ENCODE assay signal across 8 cellular contexts in the genomic region with DNA sequence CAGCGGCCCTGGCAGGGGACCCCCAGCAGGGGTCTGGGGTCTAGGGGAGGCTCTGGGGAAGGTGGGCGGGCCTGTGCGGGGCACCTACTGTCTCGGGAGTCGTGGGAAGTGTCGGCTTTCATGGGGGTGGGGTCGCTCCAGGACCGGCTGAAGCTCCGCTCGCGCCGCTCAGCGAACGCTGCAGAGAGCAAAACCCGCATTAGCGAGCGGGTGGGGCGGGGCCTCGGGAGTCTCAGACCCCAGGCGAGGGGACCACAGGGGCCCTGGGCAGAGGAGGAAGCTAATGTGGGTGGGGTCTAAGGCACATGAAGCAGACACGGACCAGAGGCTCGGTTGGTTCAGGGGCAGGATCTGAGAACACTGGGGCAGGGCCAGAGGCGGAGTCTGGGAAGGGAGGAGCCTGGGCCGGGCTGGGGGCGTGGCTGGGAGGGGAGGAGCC. TPM values are rescaled to one million over a fixed set of nuclear protein-coding genes. Genes with fewer than 3 reads are reported as not detected.
DNase-seq lines count a peak whose midpoint lies in the region; ATAC-seq and TF ChIP-seq lines count a peak whose summit lies in the region.

No MANE protein-coding gene starts in this region.

- peak overlapping the region; percentile 61 for H2AFZ ChIP-seq in mammary epithelial cell (ENCODE audit: low read depth, low read length)

- no peaks in the 10 kb centered on the region for H4K20me1 ChIP-seq in mammary epithelial cell (ENCODE audit: insufficient read depth, low read length)

- dilution Hi-C loops in mammary epithelial cell (cut with HindIII; ENCODE audit: low sequenced_read_pairs), result no loop called here

- peaks cover 5% of the 10 kb centered on the region for H3K36me3 ChIP-seq in mammary epithelial cell (ENCODE audit: insufficient read depth, low read length)

- CTCF ChIA-PET in mammary epithelial cell (lab: Charles Lee; ENCODE audit: low non-redundant PET), result no interaction called here

- no peak for TF ChIP-seq CTCF in mammary epithelial cell (conservative IDR thresholded peaks at IDR 0.05 in 1 of 2, IDR thresholded peaks at IDR 0.05 in 1 of 2; ENCODE audit: extremely low read depth in 1 of 2, insufficient read depth in 1 of 2, low read depth in 1 of 2, low read length in 2 of 2)

- H3K4me3 ChIP-seq in mammary epithelial cell (replicated peaks in 1 of 3; ENCODE audit: insufficient read depth in 1 of 3, low read depth in 2 of 3, low read length in 3 of 3), result peak overlapping the region in 1 of 3 experiments; percentile 33

- 40% methylated on average over 2 of the region's 25 CpGs for WGBS in mammary epithelial cell (ENCODE audit: low coverage, missing lambda C conversion rate)

- H3K9ac ChIP-seq in mammary epithelial cell (ENCODE audit: insufficient read depth, low read length), result no peak overlapping the region

- peaks cover 6% of the 10 kb centered on the region for H3K79me2 ChIP-seq in mammary epithelial cell (ENCODE audit: insufficient read depth, low read length)

- no peaks in the 10 kb centered on the region for H3K27me3 ChIP-seq in mammary epithelial cell (ENCODE audit: insufficient read depth, low read length)

- H3K27ac ChIP-seq in mammary epithelial cell (ENCODE audit: insufficient read depth, low read depth, low read length), result no peak overlapping the region

- no TSS peak for BruUV-seq in mammary epithelial cell (replicated peaks; lab: Mats Ljungman, UMichigan)

- peak; percentile 60 for ATAC-seq in HG03159 (IDR thresholded peaks at IDR 0.05; ENCODE audit: unreplicated experiment)
- no peak for ATAC-seq in HG02970 (IDR thresholded peaks at IDR 0.05; ENCODE audit: low FRiP score, unreplicated experiment)

- intact Hi-C loops in mammary epithelial cell (cut with micrococcal nuclease), result loop anchor here (10.0 kb wide), 1 partner anchor 659 kb away; the partner anchor contains the start of genes CCDC183 and TMEM141

- peak overlapping the region; percentile 80 for H3K4me2 ChIP-seq in mammary epithelial cell (ENCODE audit: insufficient read depth, low read depth, low read length)

- peaks cover 10% of the 10 kb centered on the region for H3K4me1 ChIP-seq in mammary epithelial cell (ENCODE audit: insufficient read depth, low read length)

- peak; percentile 67 for DNase-seq in ELR (ENCODE audit: low read depth)
- peak; percentile 25 for DNase-seq in T1000 (lab: John Stamatoyannopoulos, UW)
- DNase-seq in mammary epithelial cell, result no peak
- peak; percentile 95 for DNase-seq in iPS-NIHi7 (ENCODE audit: extremely low spot score)
- DNase-seq in stimulated activated CD4-positive, alpha-beta T cell treated with anti-CD3 and anti-CD28 coated beads, Interleukin-15, amount 100 ng/mL, for 1 hour (ENCODE audit: low read depth in 1 of 2, low spot score in 1 of 2), result peak; percentile 43 to 52
- DNase-seq in SIG-M5 treated with dmso at 0.1 percent for 504 hours (lab: John Stamatoyannopoulos, UW; ENCODE audit: unreplicated experiment), result no peak

- no peaks in the 10 kb centered on the region for H3K9me3 ChIP-seq in mammary epithelial cell (replicated peaks; ENCODE audit: insufficient read depth, low read length)

- in situ Hi-C loops in mammary epithelial cell (cut with MboI; ENCODE audit: low sequenced_read_pairs in 2 of 2), result no loop called here

RNA-seq across cellular contexts. Expression of gene NSMF, which starts 5.5 kb away (rescaled TPM):
- total RNA-seq in mammary epithelial cell, result 10 to 100 TPM; 29.7 to 42.0 TPM
- 28.2 TPM for polyA plus RNA-seq in mammary epithelial cell
- polyA minus RNA-seq in mammary epithelial cell, result 35.2 TPM

RNA-seq across cellular contexts. Expression of gene ENTPD8, which starts 12.5 kb away (rescaled TPM):
- under 1 TPM in 1 of 2 donors, not detected in 1; 0.83 TPM for total RNA-seq in mammary epithelial cell
- 0.02 TPM for polyA plus RNA-seq in mammary epithelial cell
- not detected for polyA minus RNA-seq in mammary epithelial cell

RNA-seq across cellular contexts. Expression of gene NOXA1, which starts 30.5 kb away (rescaled TPM):
- total RNA-seq in mammary epithelial cell, result 1 to 10 TPM in 1 of 2 donors, under 1 TPM in 1; 0.82 to 2.0 TPM
- polyA plus RNA-seq in mammary epithelial cell, result 0.18 TPM
- not detected for polyA minus RNA-seq in mammary epithelial cell

RNA-seq across cellular contexts. Expression of gene EXD3, which starts 30.7 kb away (rescaled TPM):
- 10 to 100 TPM in 1 of 2 donors, 1 to 10 TPM in 1; 9.1 to 10.8 TPM for total RNA-seq in mammary epithelial cell
- 3.2 TPM for polyA plus RNA-seq in mammary epithelial cell
- polyA minus RNA-seq in mammary epithelial cell, result 0.31 TPM

Comparison
In these comparisons a context has a peak if more than half of its experiments do, and no peak if none do; other contexts are left out.
1. DNase-seq: peak in ELR (single experiment), T1000 (single experiment), iPS-NIHi7 (single experiment) and stimulated activated CD4-positive, alpha-beta T cell treated with anti-CD3 and anti-CD28 coated beads, Interleukin-15, amount 100 ng/mL, for 1 hour (2 of 2); none in mammary epithelial cell (single experiment) and SIG-M5 treated with dmso at 0.1 percent for 504 hours (single experiment).